8 cellular contexts compared by ENCODE assay signal in the genomic region with DNA sequence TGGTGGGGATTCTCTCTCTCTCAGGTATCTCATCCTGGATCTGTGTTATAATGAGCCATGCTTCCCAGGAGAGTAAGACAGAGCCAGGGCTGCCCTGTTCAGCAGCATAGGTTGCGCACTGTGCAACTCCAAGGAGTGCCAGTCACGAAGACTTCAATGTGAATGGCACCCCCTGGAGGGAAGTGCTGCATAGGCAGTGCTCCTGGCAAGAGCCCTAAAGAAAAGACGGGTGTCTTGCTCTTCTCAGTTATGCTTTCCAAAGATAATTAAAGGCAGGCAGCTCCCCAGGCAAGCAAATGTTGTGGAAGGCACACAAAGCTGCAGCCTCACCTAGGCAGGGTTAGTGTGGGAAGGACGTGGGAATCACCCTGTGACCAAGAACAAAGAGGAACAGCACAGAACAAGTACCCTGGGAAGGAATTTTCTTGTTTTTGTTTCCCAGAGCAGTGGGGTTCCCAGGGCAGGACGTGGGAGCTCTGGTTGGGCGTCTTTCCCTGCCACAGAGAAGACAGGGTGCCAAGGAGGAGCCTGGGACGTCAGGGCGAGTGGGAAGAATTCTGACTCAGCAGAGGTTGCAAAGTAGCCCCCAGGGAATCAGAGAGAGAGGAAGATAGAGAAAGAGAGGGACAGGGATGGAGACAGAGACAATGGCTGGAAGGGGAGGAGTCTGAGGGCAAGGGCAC.
DNase-seq lines count a peak whose midpoint lies in the region; ATAC-seq, FAIRE-seq and TF ChIP-seq lines count a peak whose summit lies in the region.

No MANE protein-coding gene starts in this region.

- H3K4me1 ChIP-seq in K562 (replicated peaks in 1 of 2; ENCODE audit: control insufficient read depth in 2 of 2, insufficient read depth in 2 of 2, low read length in 2 of 2) = no peaks in the 10 kb centered on the region

- H3K4me3 Mint-ChIP-seq in mesothelial cell of epicardium = no peak overlapping the region

- H3K27ac ChIP-seq in K562 (ENCODE audit: extremely low read depth, low read depth, low read length) = no peak overlapping the region
- no peak overlapping the region for H3K27ac ChIP-seq in coronary artery

- ATAC-seq in K562 = peak; percentile 82

- no peaks in the 10 kb centered on the region for H3K36me3 Mint-ChIP-seq in mesothelial cell of epicardium

- TF ChIP-seq CTCF in K562 (IDR thresholded peaks at IDR 0.05 in 2 of 3, conservative IDR thresholded peaks at IDR 0.05 in 1 of 3; ENCODE audit: insufficient read depth in 2 of 3, low read depth in 1 of 3, low read length in 3 of 3) (peak; percentile 53 to 62 (median 54)), mesothelial cell of epicardium (IDR thresholded peaks at IDR 0.05; ENCODE audit: unreplicated experiment) (no peak), coronary artery (IDR thresholded peaks at IDR 0.05) (no peak)

- H3K27me3 ChIP-seq in K562 (ENCODE audit: control insufficient read depth in 2 of 2, insufficient read depth in 2 of 2, low read length in 2 of 2) = peaks cover 61 to 92% of the 10 kb centered on the region in 2 experiments

- H3K27me3 Mint-ChIP-seq in mesothelial cell of epicardium (ENCODE audit: low read depth) = peaks cover 60% of the 10 kb centered on the region

- no peak overlapping the region for H3K27ac Mint-ChIP-seq in mesothelial cell of epicardium

- intact Hi-C loops in K562 (cut with micrococcal nuclease) = loop anchor here (5.0 kb wide), 1 partner anchor 82 kb away; no protein-coding TSS in a partner anchor

- DNase-seq in NCI-H526 (lab: John Stamatoyannopoulos, UW) = peak; percentile 25 to 69
- DNase-seq in NCI-H526 treated with DMSO at 0.1 percent for 48 hours (lab: John Stamatoyannopoulos, UW) = no peak
- DNase-seq in NAMALWA (ENCODE audit: low spot score) = peak; percentile 71
- peak in 3 of 4 experiments; percentile 22 to 38 (median 25) for DNase-seq in K562 (ENCODE audit: extremely low read depth in 1 of 4, low spot score in 3 of 4)
- DNase-seq in putamen (ENCODE audit: low spot score) = peak; percentile 67
- DNase-seq in mesothelial cell of epicardium (ENCODE audit: low spot score in 2 of 2, unreplicated experiment in 2 of 2) = no peak
- DNase-seq in coronary artery (ENCODE audit: low spot score) = no peak
- no peak for DNase-seq in NCI-H748 treated with DMSO at 0.1 percent for 48 hours (lab: John Stamatoyannopoulos, UW)

- H2AFZ ChIP-seq in K562 (ENCODE audit: low read depth, low read length) = no peak overlapping the region

- 3% methylated on average over 8 of the region's 8 CpGs for WGBS in K562 (ENCODE audit: insufficient coverage, low coverage, missing lambda C conversion rate)

- H3K4me3 ChIP-seq in K562 (no peak overlapping the region), coronary artery (no peak overlapping the region)

- TF ChIP-seq RAD21 in K562 (CRISPR knock-in tag; conservative IDR thresholded peaks at IDR 0.05 in 1 of 2, IDR thresholded peaks at IDR 0.05 in 1 of 2) = peak in 1 of 2 experiments; percentile 66; a peak in 3 of 4 replicates

- no peaks in the 10 kb centered on the region for H3K36me3 ChIP-seq in K562 (ENCODE audit: control insufficient read depth, insufficient read depth, low read length)

- peak; percentile 69 for FAIRE-seq in K562 (lab: Jason Lieb, UNC)

- peaks cover 21% of the 10 kb centered on the region for H3K4me1 Mint-ChIP-seq in mesothelial cell of epicardium

- no peak overlapping the region for H3K9ac ChIP-seq in K562 (ENCODE audit: insufficient read depth in 1 of 2, low read depth in 2 of 2, low read length in 2 of 2)

- CTCF ChIA-PET in K562 (lab: Yijun Ruan, JAX; ENCODE audit: low intra/inter-chr PET ratio) = no interaction called here

- H3K4me2 ChIP-seq in K562 (ENCODE audit: insufficient read depth, low read length) = no peak overlapping the region

- no peak for TF ChIP-seq EP300 in K562 (IDR thresholded peaks at IDR 0.05; ENCODE audit: low read length)

- in situ Hi-C loops in K562 (cut with MboI) = no loop called here

- no peak for TF ChIP-seq POLR2A in K562 (conservative IDR thresholded peaks at IDR 0.05)

- no TSS peak for BruUV-seq in K562 (replicated peaks; lab: Mats Ljungman, UMichigan)

- no peaks in the 10 kb centered on the region for H3K9me3 ChIP-seq in K562 (replicated peaks; ENCODE audit: control insufficient read depth, insufficient read depth, low read depth, low read length)

- H3K79me2 ChIP-seq in K562 (ENCODE audit: control insufficient read depth, insufficient read depth, low read length) = no peaks in the 10 kb centered on the region

- POLR2A ChIA-PET in K562 (lab: Yijun Ruan, JAX) = no interaction called here

- peaks cover 15% of the 10 kb centered on the region; the same call in 1 of the 2 replicates for H4K20me1 ChIP-seq in K562 (replicated peaks; ENCODE audit: control insufficient read depth, insufficient read depth, low read length)

- no peaks in the 10 kb centered on the region for H3K9me3 Mint-ChIP-seq in mesothelial cell of epicardium

- H3K9me1 ChIP-seq in K562 (ENCODE audit: control insufficient read depth, insufficient read depth, low read length) = no peaks in the 10 kb centered on the region

TF ChIP-seq in K562, 482 proteins besides CTCF, POLR2A, EP300 and RAD21:
- TF ChIP-seq GABPA (tag; conservative IDR thresholded peaks at IDR 0.05; ENCODE audit: low read depth) (no peak), JUN (IDR thresholded peaks at IDR 0.05; ENCODE audit: borderline replicate concordance, low read depth, low read length) (no peak), JUN (CRISPR knock-in tag; IDR thresholded peaks at IDR 0.05; ENCODE audit: borderline replicate concordance) (no peak), RBM25 (IDR thresholded peaks at IDR 0.05; ENCODE audit: low read depth, low read length, severe bottlenecking) (peak; percentile 64), SMC3 (conservative IDR thresholded peaks at IDR 0.05; ENCODE audit: insufficient read depth, low read depth, low read length) (0 out of 2 replicates have a peak, but pooled peaks have one; percentile 4)
- TF ChIP-seq, protein P1, sequence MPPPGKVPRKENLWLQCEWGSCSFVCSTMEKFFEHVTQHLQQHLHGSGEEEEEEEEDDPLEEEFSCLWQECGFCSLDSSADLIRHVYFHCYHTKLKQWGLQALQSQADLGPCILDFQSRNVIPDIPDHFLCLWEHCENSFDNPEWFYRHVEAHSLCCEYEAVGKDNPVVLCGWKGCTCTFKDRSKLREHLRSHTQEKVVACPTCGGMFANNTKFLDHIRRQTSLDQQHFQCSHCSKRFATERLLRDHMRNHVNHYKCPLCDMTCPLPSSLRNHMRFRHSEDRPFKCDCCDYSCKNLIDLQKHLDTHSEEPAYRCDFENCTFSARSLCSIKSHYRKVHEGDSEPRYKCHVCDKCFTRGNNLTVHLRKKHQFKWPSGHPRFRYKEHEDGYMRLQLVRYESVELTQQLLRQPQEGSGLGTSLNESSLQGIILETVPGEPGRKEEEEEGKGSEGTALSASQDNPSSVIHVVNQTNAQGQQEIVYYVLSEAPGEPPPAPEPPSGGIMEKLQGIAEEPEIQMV (tag; conservative IDR thresholded peaks at IDR 0.05; ENCODE audit: low read depth) = no peak

Comparison
In these comparisons a context has a peak if more than half of its experiments do, and no peak if none do; other contexts are left out.
1. DNase-seq: peak in NCI-H526 (2 of 2), NAMALWA (single experiment), K562 (3 of 4) and putamen (single experiment); none in NCI-H526 treated with DMSO at 0.1 percent for 48 hours (single experiment), mesothelial cell of epicardium (0 of 2), coronary artery (single experiment) and NCI-H748 treated with DMSO at 0.1 percent for 48 hours (single experiment).
2. CTCF ChIP-seq: peak in K562 (3 of 3); none in mesothelial cell of epicardium (single experiment) and coronary artery (single experiment).